ENCODE assay signal across 19 cellular contexts in genomic region chr18:48666613-48667012, GRCh38.
"Had no signal": no experiment of that assay in that cellular context is flagged by ENCODE, and none has a peak within 500 bp of the region (broad histone marks: within the 10 kb centered on the region; RNA-seq: fewer than 3 reads in every experiment).

No MANE protein-coding gene starts in this region.

- H3K27ac ChIP-seq: RWPE1 had no signal

- H3K4me3 ChIP-seq: MG63 had no signal

- ATAC-seq: SK-N-SH treated with all-trans-retinoic acid at 6 μM for 48 hours had no signal

- H3K27me3 ChIP-seq: MG63 had no signal

- DNase-seq: KBM-7, MG63, NCI-H1092, NCI-H1105 treated with DMSO at 0.1 percent for 48 hours, NCI-H1417 treated with DMSO at 0.1 percent for 48 hours, NCI-H146, NCI-H187, NCI-H2029, NCI-H2081 treated with DMSO at 0.1 percent for 48 hours, NCI-H2171, NCI-H226, NCI-H446, NCI-H510A, NCI-H524 treated with DMSO at 0.1 percent for 48 hours, NCI-H69, NCI-H774, SHP77 had no signal
